7 cellular contexts compared by ENCODE assay signal in the genomic region with DNA sequence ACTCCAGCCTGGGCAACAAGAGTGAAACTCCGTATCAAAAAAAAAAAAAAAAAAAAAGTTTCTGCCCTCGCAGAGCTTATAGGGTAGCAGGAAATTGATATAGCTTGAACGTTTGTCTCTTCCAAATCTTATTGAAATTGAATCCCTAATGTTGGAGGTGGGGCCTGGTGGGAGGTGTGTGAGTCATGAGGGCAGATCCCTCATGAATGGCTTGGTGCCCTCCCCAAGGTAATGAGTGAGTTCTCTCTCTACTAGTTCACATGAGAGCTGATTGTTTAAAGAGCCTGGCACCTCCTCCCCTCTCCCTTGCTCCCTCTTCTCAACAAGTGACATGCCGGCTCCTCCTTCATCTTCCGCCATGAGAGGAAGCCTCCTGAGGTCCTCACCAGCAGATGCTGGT.
DNase-seq lines count a peak whose midpoint lies in the region; ATAC-seq and TF ChIP-seq lines count a peak whose summit lies in the region.
"Not testable (repeated sequence)": the region's sequence is repeated elsewhere in the genome, so short reads cannot be mapped to it uniquely, and the experiment has no call there.

No MANE protein-coding gene starts in this region.

- H3K27ac ChIP-seq in ACC112 (ENCODE audit: low read depth, low read length): peak overlapping the region; percentile 17; the same call in 1 of the 2 replicates
- H3K27ac ChIP-seq in HEK293 (ENCODE audit: extremely low read depth, low read depth, low read length): not testable (repeated sequence)

- H3K27ac Mint-ChIP-seq in activated naive CD4-positive, alpha-beta T cell treated with anti-CD3 and anti-CD28 coated beads, Interleukin-2, amount 50 U/mL, for 72 hours: peak overlapping the region; percentile 55 to 70
- H3K27ac Mint-ChIP-seq in neural crest cell (ENCODE audit: unreplicated experiment) (peak overlapping the region; percentile 97), type B pancreatic cell (peak overlapping the region; percentile 13)

- ATAC-seq in activated naive CD4-positive, alpha-beta T cell treated with anti-CD3 and anti-CD28 coated beads, Interleukin-2, amount 50 U/mL, for 72 hours: not testable (repeated sequence)

- POLR2A ChIA-PET in HEK293 (lab: Yijun Ruan, JAX): not testable (repeated sequence)

- peaks cover 25% of the 10 kb centered on the region for H3K36me3 ChIP-seq in ACC112 (ENCODE audit: insufficient read depth, low read length)
- H3K36me3 ChIP-seq in HEK293 (ENCODE audit: control insufficient read depth in 2 of 2, insufficient read depth in 1 of 2, low read length in 2 of 2); MG63: not testable (repeated sequence)

- H3K36me3 Mint-ChIP-seq in activated naive CD4-positive, alpha-beta T cell treated with anti-CD3 and anti-CD28 coated beads, Interleukin-2, amount 50 U/mL, for 72 hours: peaks cover 14 to 26% of the 10 kb centered on the region in 2 donors
- H3K36me3 Mint-ChIP-seq in neural crest cell (ENCODE audit: low read depth) (peaks cover 20% of the 10 kb centered on the region), type B pancreatic cell (peaks cover 16% of the 10 kb centered on the region)

- H3K9me3 ChIP-seq in HEK293 (ENCODE audit: control insufficient read depth, insufficient read depth, low read depth, low read length); MG63: not testable (repeated sequence)

- CTCF ChIA-PET in HEK293 (lab: Yijun Ruan, JAX): interaction anchor here (0.7 kb wide), 1 partner anchor 15 kb away, joined by 3 read pairs; no protein-coding TSS in a partner anchor

- DNase-seq in MG63: peak; percentile 59
- DNase-seq in activated naive CD4-positive, alpha-beta T cell treated with anti-CD3 and anti-CD28 coated beads, Interleukin-2, amount 50 U/mL, for 72 hours (ENCODE audit: low spot score in 2 of 2); neural crest cell (ENCODE audit: low read depth, low spot score); type B pancreatic cell (ENCODE audit: extremely low spot score, unreplicated experiment): not testable (repeated sequence)
- peak; percentile 11 for DNase-seq in epithelial cell of esophagus (ENCODE audit: low read depth)

- H3K27me3 Mint-ChIP-seq in neural crest cell (ENCODE audit: low read depth); type B pancreatic cell: not testable (repeated sequence)

- H3K79me2 ChIP-seq in ACC112 (ENCODE audit: control insufficient read depth, insufficient read depth, low read length, unreplicated experiment): not testable (repeated sequence)

- H3K4me1 ChIP-seq in ACC112 (ENCODE audit: control insufficient read depth, insufficient read depth, low read length, unreplicated experiment): peaks cover 30% of the 10 kb centered on the region
- not testable (repeated sequence) for H3K4me1 ChIP-seq in HEK293 (ENCODE audit: control insufficient read depth, insufficient read depth, low read length)

- not testable (repeated sequence) for H2AFZ ChIP-seq in ACC112 (ENCODE audit: low read length, unreplicated experiment)

- not testable (repeated sequence) for H3K4me3 Mint-ChIP-seq in neural crest cell, type B pancreatic cell

- H3K4me3 ChIP-seq in ACC112 (ENCODE audit: low read depth, low read length); HEK293 (ENCODE audit: low read depth, low read length); MG63; epithelial cell of esophagus (ENCODE audit: low read length): not testable (repeated sequence)

- not testable (repeated sequence) for H3K4me1 Mint-ChIP-seq in neural crest cell; type B pancreatic cell (ENCODE audit: unreplicated experiment)

- not testable (repeated sequence) for H3K27me3 ChIP-seq in ACC112 (ENCODE audit: insufficient read depth, low read length); MG63

- TF ChIP-seq CTCF in HEK293 (tag by site-specific recombination; IDR thresholded peaks at IDR 0.05); epithelial cell of esophagus (IDR thresholded peaks at IDR 0.05; ENCODE audit: insufficient read depth, low read depth, low read length, missing control alignments); neural crest cell (conservative IDR thresholded peaks at IDR 0.05); type B pancreatic cell (conservative IDR thresholded peaks at IDR 0.05): not testable (repeated sequence)

- not testable (repeated sequence) for H3K9me3 Mint-ChIP-seq in activated naive CD4-positive, alpha-beta T cell treated with anti-CD3 and anti-CD28 coated beads, Interleukin-2, amount 50 U/mL, for 72 hours; neural crest cell; type B pancreatic cell

TF ChIP-seq in HEK293, 187 proteins besides CTCF, POLR2A, EP300 and RAD21:
- peak; percentile 18; the same call in 1 of the 2 replicates for TF ChIP-seq GLIS1 (tag by site-specific recombination; IDR thresholded peaks at IDR 0.05)

Comparison
In these comparisons a context has a peak if more than half of its experiments do, and no peak if none do; other contexts are left out.
1. H3K27ac Mint-ChIP-seq: peak in every context shown above with its lines; median percentile 97 in neural crest cell; 62 in activated naive CD4-positive, alpha-beta T cell treated with anti-CD3 and anti-CD28 coated beads, Interleukin-2, amount 50 U/mL, for 72 hours; 13 in type B pancreatic cell.